In the genomic region with DNA sequence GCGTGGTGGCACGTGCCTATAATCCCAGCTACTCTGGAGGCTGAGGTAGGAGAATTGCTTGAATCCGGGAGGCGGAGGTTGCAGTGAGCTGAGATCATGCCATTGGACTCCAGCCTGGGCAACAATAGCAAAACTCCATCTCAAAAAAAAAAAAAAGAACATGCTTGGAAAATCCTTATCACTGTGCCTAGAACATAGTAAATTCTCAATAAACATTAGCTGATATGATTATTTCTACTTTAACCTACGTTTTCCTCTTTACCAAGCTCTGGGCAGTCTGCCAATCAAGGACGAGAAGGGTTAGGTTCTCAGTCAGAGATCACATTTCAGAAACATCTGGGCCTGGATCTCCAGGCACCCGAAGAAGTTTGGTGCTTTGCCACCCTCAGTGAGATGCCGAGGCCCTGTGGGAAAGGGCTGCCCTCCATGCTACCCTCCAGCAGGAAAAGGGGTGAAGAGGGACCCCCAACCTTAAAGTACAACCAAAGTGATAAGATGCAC, we compare ENCODE assay signal across 26 cellular contexts.
DNase-seq lines count a peak whose midpoint lies in the region; ATAC-seq and TF ChIP-seq lines count a peak whose summit lies in the region.
"Had no signal": no experiment of that assay in that cellular context is flagged by ENCODE, and none has a peak within 500 bp of the region (broad histone marks: within the 10 kb centered on the region; RNA-seq: fewer than 3 reads in every experiment).

No MANE protein-coding gene starts in this region.

- no peaks in the 10 kb centered on the region for H3K79me2 ChIP-seq in OCI-LY1 (ENCODE audit: insufficient read depth, low read length)

- no peaks in the 10 kb centered on the region for H3K36me3 Mint-ChIP-seq in memory B cell
- no peaks in the 10 kb centered on the region for H3K36me3 Mint-ChIP-seq in naive thymus-derived CD4-positive, alpha-beta T cell
- H3K36me3 Mint-ChIP-seq: activated CD8-positive, alpha-beta memory T cell treated with anti-CD3 and anti-CD28 coated beads, Interleukin-2, amount 10 ng/mL, durations not matched to agents 7 days and 5 days; activated naive CD4-positive, alpha-beta T cell treated with anti-CD3 and anti-CD28 coated beads, Interleukin-2, amount 50 U/mL, for 24 hours; CD8-positive, alpha-beta T cell had no signal

- no peaks in the 10 kb centered on the region for H3K36me3 ChIP-seq in OCI-LY1 (ENCODE audit: insufficient read depth, low read length)
- no peaks in the 10 kb centered on the region for H3K36me3 ChIP-seq in lower lobe of right lung
- no peaks in the 10 kb centered on the region for H3K36me3 ChIP-seq in naive thymus-derived CD4-positive, alpha-beta T cell (ENCODE audit: control insufficient read depth in 2 of 3, insufficient read depth in 3 of 3, low read length in 3 of 3)
- H3K36me3 ChIP-seq: ascending aorta, gastrocnemius medialis, neutrophil, thoracic aorta had no signal

- peak overlapping the region; percentile 41; the same call in 1 of the 2 replicates for H3K4me2 ChIP-seq in OCI-LY1 (ENCODE audit: low read length)
- H3K4me2 ChIP-seq: GM23338, PC-9 had no signal

- TF ChIP-seq CTCF in OCI-LY1 (IDR thresholded peaks at IDR 0.05; ENCODE audit: low read length) = no peak
- TF ChIP-seq CTCF in lower lobe of right lung (IDR thresholded peaks at IDR 0.05) = no peak

- H3K27ac ChIP-seq in OCI-LY1 (ENCODE audit: low read depth, low read length, poor library complexity, severe bottlenecking) (peak overlapping the region; percentile 82), lower lobe of right lung (no peak overlapping the region)
- H3K27ac ChIP-seq in naive thymus-derived CD4-positive, alpha-beta T cell (ENCODE audit: low read depth, low read length) = no peak overlapping the region
- H3K27ac ChIP-seq: ascending aorta, gastrocnemius medialis, neutrophil, PC-9, psoas muscle, thoracic aorta had no signal

- no peaks in the 10 kb centered on the region for H3K27me3 ChIP-seq in OCI-LY1 (ENCODE audit: insufficient read depth, low read length)
- no peaks in the 10 kb centered on the region for H3K27me3 ChIP-seq in lower lobe of right lung (ENCODE audit: low read depth)
- no peaks in the 10 kb centered on the region for H3K27me3 ChIP-seq in naive thymus-derived CD4-positive, alpha-beta T cell (ENCODE audit: control insufficient read depth in 2 of 2, insufficient read depth in 2 of 2, low read length in 2 of 2)
- H3K27me3 ChIP-seq: ascending aorta, gastrocnemius medialis, neutrophil had no signal

- CTCF ChIA-PET in naive thymus-derived CD4-positive, alpha-beta T cell (lab: Charles Lee) = no interaction called here

- no peaks in the 10 kb centered on the region for H3K9me2 ChIP-seq in OCI-LY1 (ENCODE audit: low read depth, low read length)

- no peak overlapping the region for H2AFZ ChIP-seq in OCI-LY1 (ENCODE audit: low read length)
- H2AFZ ChIP-seq: PC-9 had no signal

- H3K9me3 Mint-ChIP-seq in memory B cell = no peaks in the 10 kb centered on the region
- H3K9me3 Mint-ChIP-seq in naive thymus-derived CD4-positive, alpha-beta T cell = peaks cover 0 to 1% (median 0%) of the 10 kb centered on the region in 11 donors
- H3K9me3 Mint-ChIP-seq: activated naive CD4-positive, alpha-beta T cell treated with anti-CD3 and anti-CD28 coated beads, Interleukin-2, amount 50 U/mL, for 24 hours; CD8-positive, alpha-beta T cell; GM23338 had no signal

- DNase-seq in DMS 273 treated with DMSO at 0.1 percent for 48 hours (lab: John Stamatoyannopoulos, UW) (peak; percentile 15), H4 (ENCODE audit: low spot score) (peak; percentile 13), memory B cell (ENCODE audit: low spot score in 2 of 2) (no peak), lower lobe of right lung (no peak), SW 1271 (lab: John Stamatoyannopoulos, UW) (no peak)
- DNase-seq in naive thymus-derived CD4-positive, alpha-beta T cell = no peak
- DNase-seq: activated CD4-positive, alpha-beta T cell treated with anti-CD3 and anti-CD28 coated beads for 48 hours; activated CD8-positive, alpha-beta memory T cell treated with anti-CD3 and anti-CD28 coated beads, Interleukin-2, amount 10 ng/mL, durations not matched to agents 7 days and 5 days; CD8-positive, alpha-beta T cell; cerebellar nuclear complex; DND-41; gastrocnemius medialis; NCI-H1092 treated with DMSO at 0.1 percent for 48 hours; NCI-H2107; NCI-H774; PC-9; psoas muscle; SIG-M5; stimulated activated naive CD4-positive, alpha-beta T cell treated with Interleukin-2 at 50 U/mL for 16 hours had no signal

- intact Hi-C loops in lower lobe of right lung (cut with DNase I) = no loop called here
- intact Hi-C loops in naive thymus-derived CD4-positive, alpha-beta T cell (cut with micrococcal nuclease) = no loop called here

- no peaks in the 10 kb centered on the region for H3K9me3 ChIP-seq in OCI-LY1 (ENCODE audit: low read length)
- no peaks in the 10 kb centered on the region for H3K9me3 ChIP-seq in lower lobe of right lung
- H3K9me3 ChIP-seq in naive thymus-derived CD4-positive, alpha-beta T cell (ENCODE audit: control insufficient read depth in 2 of 3, low read length in 3 of 3) = no peaks in the 10 kb centered on the region
- H3K9me3 ChIP-seq: ascending aorta, gastrocnemius medialis, neutrophil, psoas muscle, thoracic aorta had no signal

- POLR2A ChIA-PET in naive thymus-derived CD4-positive, alpha-beta T cell (lab: Charles Lee) = no interaction called here

- no peak overlapping the region; the same call in 1 of the 2 replicates for H3K9ac ChIP-seq in OCI-LY1 (ENCODE audit: low read length)

- H3K27ac Mint-ChIP-seq in memory B cell = peak overlapping the region; percentile 99
- no peak overlapping the region for H3K27ac Mint-ChIP-seq in naive thymus-derived CD4-positive, alpha-beta T cell
- H3K27ac Mint-ChIP-seq: activated CD8-positive, alpha-beta memory T cell treated with anti-CD3 and anti-CD28 coated beads, Interleukin-2, amount 10 ng/mL, durations not matched to agents 7 days and 5 days; activated naive CD4-positive, alpha-beta T cell treated with anti-CD3 and anti-CD28 coated beads, Interleukin-2, amount 50 U/mL, for 24 hours; CD8-positive, alpha-beta T cell had no signal

- H3K4me3 ChIP-seq in OCI-LY1 (ENCODE audit: low read depth, low read length, poor library complexity, severe bottlenecking) (no peak overlapping the region), lower lobe of right lung (no peak overlapping the region)
- no peak overlapping the region for H3K4me3 ChIP-seq in naive thymus-derived CD4-positive, alpha-beta T cell (ENCODE audit: low read length)
- H3K4me3 ChIP-seq: ascending aorta, gastrocnemius medialis, GM23338, PC-9, psoas muscle, skin epidermis, thoracic aorta had no signal

- peaks cover 58% of the 10 kb centered on the region for H3K4me1 Mint-ChIP-seq in memory B cell
- H3K4me1 Mint-ChIP-seq in naive thymus-derived CD4-positive, alpha-beta T cell = no peaks in the 10 kb centered on the region
- H3K4me1 Mint-ChIP-seq: activated CD8-positive, alpha-beta memory T cell treated with anti-CD3 and anti-CD28 coated beads, Interleukin-2, amount 10 ng/mL, durations not matched to agents 7 days and 5 days; activated naive CD4-positive, alpha-beta T cell treated with anti-CD3 and anti-CD28 coated beads, Interleukin-2, amount 50 U/mL, for 24 hours had no signal

- no peak overlapping the region for H3K4me3 Mint-ChIP-seq in memory B cell
- no peak overlapping the region for H3K4me3 Mint-ChIP-seq in naive thymus-derived CD4-positive, alpha-beta T cell
- H3K4me3 Mint-ChIP-seq: activated CD8-positive, alpha-beta memory T cell treated with anti-CD3 and anti-CD28 coated beads, Interleukin-2, amount 10 ng/mL, durations not matched to agents 7 days and 5 days; activated naive CD4-positive, alpha-beta T cell treated with anti-CD3 and anti-CD28 coated beads, Interleukin-2, amount 50 U/mL, for 24 hours; CD8-positive, alpha-beta T cell; GM23338 had no signal

- H3K27me3 Mint-ChIP-seq in memory B cell = no peaks in the 10 kb centered on the region
- peaks cover 0 to 13% (median 4%) of the 10 kb centered on the region in 5 donors for H3K27me3 Mint-ChIP-seq in naive thymus-derived CD4-positive, alpha-beta T cell
- H3K27me3 Mint-ChIP-seq: activated CD8-positive, alpha-beta memory T cell treated with anti-CD3 and anti-CD28 coated beads, Interleukin-2, amount 10 ng/mL, durations not matched to agents 7 days and 5 days had no signal

- no peak for ATAC-seq in memory B cell (ENCODE audit: low read depth)
- ATAC-seq in lower lobe of right lung = no peak
- no peak for ATAC-seq in naive thymus-derived CD4-positive, alpha-beta T cell
- ATAC-seq: activated CD8-positive, alpha-beta memory T cell treated with anti-CD3 and anti-CD28 coated beads, Interleukin-2, amount 10 ng/mL, durations not matched to agents 7 days and 5 days; CD8-positive, alpha-beta T cell; gastrocnemius medialis; GM23338; psoas muscle had no signal

- no peaks in the 10 kb centered on the region for H3F3A ChIP-seq in OCI-LY1 (ENCODE audit: insufficient read depth, low read length)

- H3K4me1 ChIP-seq in OCI-LY1 (ENCODE audit: insufficient read depth, low read length, severe bottlenecking) (peaks cover 30% of the 10 kb centered on the region), lower lobe of right lung (no peaks in the 10 kb centered on the region)
- no peaks in the 10 kb centered on the region for H3K4me1 ChIP-seq in naive thymus-derived CD4-positive, alpha-beta T cell (ENCODE audit: control insufficient read depth in 2 of 2, insufficient read depth in 2 of 2, low read length in 2 of 2)
- H3K4me1 ChIP-seq: ascending aorta, gastrocnemius medialis had no signal

- H4K20me1 ChIP-seq in OCI-LY1 (ENCODE audit: insufficient read depth, low read length) = no peaks in the 10 kb centered on the region

Comparison
In these comparisons a context has a peak if more than half of its experiments do, and no peak if none do; other contexts are left out.
1. DNase-seq: peak in DMS 273 treated with DMSO at 0.1 percent for 48 hours (single experiment) and H4 (single experiment); none in memory B cell (0 of 2), lower lobe of right lung (single experiment), naive thymus-derived CD4-positive, alpha-beta T cell (0 of 9) and SW 1271 (0 of 2).